35 cellular contexts compared by ENCODE assay signal in the genomic region with DNA sequence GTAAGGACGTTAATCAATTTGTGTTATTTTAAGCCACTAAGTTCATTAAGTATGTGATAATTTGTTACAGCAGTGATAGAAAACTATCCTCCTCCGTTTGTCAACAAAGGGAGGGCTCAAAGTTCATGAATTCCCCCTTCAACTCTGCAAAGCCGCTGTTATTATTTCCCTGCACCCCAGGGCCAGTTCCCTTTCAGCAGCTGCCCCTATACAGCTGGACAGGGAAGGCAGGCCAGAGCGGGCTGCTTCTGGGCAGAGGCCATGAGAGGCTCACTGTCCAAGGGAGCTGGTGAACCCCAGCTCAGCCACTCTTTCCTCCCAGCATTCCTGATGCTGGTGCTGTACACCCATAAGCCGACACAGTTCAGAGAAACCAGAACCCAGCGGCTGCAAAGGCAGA.
"Had no signal": no experiment of that assay in that cellular context is flagged by ENCODE, and none has a peak within 500 bp of the region (broad histone marks: within the 10 kb centered on the region; RNA-seq: fewer than 3 reads in every experiment).

No MANE protein-coding gene starts in this region.

- H3K27me3 ChIP-seq: cardiac muscle cell, Peyer's patch, SJSA1 had no signal

- H3K9me2 ChIP-seq: SK-N-SH had no signal

- H3K27ac Mint-ChIP-seq: activated CD4-positive, alpha-beta memory T cell treated with anti-CD3 and anti-CD28 coated beads, Interleukin-2, amount 10 ng/mL, durations not matched to agents 7 days and 5 days; activated CD8-positive, alpha-beta memory T cell treated with anti-CD3 and anti-CD28 coated beads, Interleukin-2, amount 10 ng/mL, durations not matched to agents 7 days and 5 days; activated naive CD4-positive, alpha-beta T cell treated with anti-CD3 and anti-CD28 coated beads, Interleukin-2, amount 10 ng/mL, durations not matched to agents 7 days and 5 days; activated naive CD8-positive, alpha-beta T cell; activated naive CD8-positive, alpha-beta T cell treated with anti-CD3 and anti-CD28 coated beads, Interleukin-2, amount 50 U/mL, for 24 hours; T-helper 1 cell treated with Interleukin-12 subunit alpha and Interleukin-12 subunit beta and Interleukin-4 antibody, amounts not matched to agents 30 μg/mL and 1 μg/mL, for 36 hours; T-helper 2 cell treated with Interferon-gamma antibody and Interleukin-4, amounts not matched to agents 5 μg/mL and 100 μg/mL, for 36 hours; WTC11 had no signal

- H3K4me2 ChIP-seq: SK-N-SH had no signal

- H3K4me1 ChIP-seq: Peyer's patch, SJSA1 had no signal

- FAIRE-seq: TTC549 had no signal

- H3K36me3 Mint-ChIP-seq: activated CD8-positive, alpha-beta memory T cell treated with anti-CD3 and anti-CD28 coated beads, Interleukin-2, amount 10 ng/mL, durations not matched to agents 7 days and 5 days; activated naive CD4-positive, alpha-beta T cell treated with anti-CD3 and anti-CD28 coated beads, Interleukin-2, amount 10 ng/mL, durations not matched to agents 7 days and 5 days; activated naive CD8-positive, alpha-beta T cell had no signal

- H3K9ac ChIP-seq: SK-N-SH had no signal

- H3K4me3 Mint-ChIP-seq: activated CD4-positive, alpha-beta memory T cell treated with anti-CD3 and anti-CD28 coated beads, Interleukin-2, amount 10 ng/mL, durations not matched to agents 7 days and 5 days; activated CD8-positive, alpha-beta memory T cell treated with anti-CD3 and anti-CD28 coated beads, Interleukin-2, amount 10 ng/mL, durations not matched to agents 7 days and 5 days; activated naive CD4-positive, alpha-beta T cell treated with anti-CD3 and anti-CD28 coated beads, Interleukin-2, amount 10 ng/mL, durations not matched to agents 7 days and 5 days; activated naive CD8-positive, alpha-beta T cell; activated naive CD8-positive, alpha-beta T cell treated with anti-CD3 and anti-CD28 coated beads, Interleukin-2, amount 50 U/mL, for 24 hours; central memory CD8-positive, alpha-beta T cell; T-helper 1 cell treated with Interleukin-12 subunit alpha and Interleukin-12 subunit beta and Interleukin-4 antibody, amounts not matched to agents 30 μg/mL and 1 μg/mL, for 36 hours; T-helper 2 cell treated with Interferon-gamma antibody and Interleukin-4, amounts not matched to agents 5 μg/mL and 100 μg/mL, for 36 hours; WTC11 had no signal

- H3K27me3 Mint-ChIP-seq: activated CD4-positive, alpha-beta memory T cell treated with anti-CD3 and anti-CD28 coated beads, Interleukin-2, amount 10 ng/mL, durations not matched to agents 7 days and 5 days; activated CD8-positive, alpha-beta memory T cell treated with anti-CD3 and anti-CD28 coated beads, Interleukin-2, amount 10 ng/mL, durations not matched to agents 7 days and 5 days; activated naive CD4-positive, alpha-beta T cell treated with anti-CD3 and anti-CD28 coated beads, Interleukin-2, amount 10 ng/mL, durations not matched to agents 7 days and 5 days; activated naive CD8-positive, alpha-beta T cell; activated naive CD8-positive, alpha-beta T cell treated with anti-CD3 and anti-CD28 coated beads, Interleukin-2, amount 50 U/mL, for 24 hours; central memory CD8-positive, alpha-beta T cell had no signal

- ATAC-seq: activated CD4-positive, CD25-positive, alpha-beta regulatory T cell treated with anti-CD3 and anti-CD28 coated beads, Interleukin-2, amount 50 U/mL, for 24 hours; activated CD8-positive, alpha-beta memory T cell treated with anti-CD3 and anti-CD28 coated beads, Interleukin-2, amount 10 ng/mL, durations not matched to agents 7 days and 5 days; activated naive CD8-positive, alpha-beta T cell treated with anti-CD3 and anti-CD28 coated beads, Interleukin-2, amount 50 U/mL, for 24 hours; WTC11 had no signal

- H3K9me3 Mint-ChIP-seq: activated CD4-positive, alpha-beta memory T cell treated with anti-CD3 and anti-CD28 coated beads, Interleukin-2, amount 10 ng/mL, durations not matched to agents 7 days and 5 days; activated naive CD4-positive, alpha-beta T cell treated with anti-CD3 and anti-CD28 coated beads, Interleukin-2, amount 10 ng/mL, durations not matched to agents 7 days and 5 days; T-helper 1 cell treated with Interleukin-12 subunit alpha and Interleukin-12 subunit beta and Interleukin-4 antibody, amounts not matched to agents 30 μg/mL and 1 μg/mL, for 36 hours had no signal

- H3K4me3 ChIP-seq: cardiac muscle cell, Peyer's patch, SJSA1 had no signal

- H3K9me3 ChIP-seq: Peyer's patch, SJSA1, SK-N-SH had no signal

- DNase-seq: activated CD4-positive, alpha-beta memory T cell treated with anti-CD3 and anti-CD28 coated beads, Interleukin-2, amount 10 ng/mL, durations not matched to agents 7 days and 5 days; activated CD4-positive, alpha-beta T cell treated with anti-CD3 and anti-CD28 coated beads for 4 hours; activated CD4-positive, alpha-beta T cell treated with anti-CD3 and anti-CD28 coated beads, Interleukin-2, amount 50 U/mL, for 1 hour; activated CD8-positive, alpha-beta memory T cell treated with anti-CD3 and anti-CD28 coated beads for 24 hours; activated CD8-positive, alpha-beta memory T cell treated with anti-CD3 and anti-CD28 coated beads, Interleukin-2, amount 10 ng/mL, durations not matched to agents 7 days and 5 days; activated CD8-positive, alpha-beta memory T cell treated with anti-CD3 and anti-CD28 coated beads, Interleukin-2, amount 50 U/mL, for 48 hours; activated effector memory CD4-positive, alpha-beta T cell treated with Interleukin-2 at 50 U/mL for 16 hours; activated naive CD4-positive, alpha-beta T cell treated with anti-CD3 and anti-CD28 coated beads, Interleukin-2, amount 10 ng/mL, durations not matched to agents 7 days and 5 days; activated naive CD8-positive, alpha-beta T cell treated with anti-CD3 and anti-CD28 coated beads, Interleukin-2, amount 50 U/mL, for 24 hours; activated T-cell treated with anti-CD3 and anti-CD28 coated beads, Interleukin-2, amount 50 U/mL, for 48 hours; amniotic stem cell; aorta; Karpas-422; KBM-7; NCI-H1105; NCI-H1417 treated with DMSO at 0.1 percent for 48 hours; NCI-H1694; NCI-H1930; NCI-H2081 treated with DMSO at 0.1 percent for 48 hours; NCI-H226; NCI-H446 treated with DMSO at 0.1 percent for 48 hours; NCI-H524 treated with DMSO at 0.1 percent for 48 hours; Peyer's patch; RPMI8226; SHP77 treated with DMSO at 0.1 percent for 48 hours; SK-N-SH had no signal

- H3K27ac ChIP-seq: cardiac muscle cell, Peyer's patch, SJSA1 had no signal

- H3K4me1 Mint-ChIP-seq: activated CD4-positive, alpha-beta memory T cell treated with anti-CD3 and anti-CD28 coated beads, Interleukin-2, amount 10 ng/mL, durations not matched to agents 7 days and 5 days; activated naive CD4-positive, alpha-beta T cell treated with anti-CD3 and anti-CD28 coated beads, Interleukin-2, amount 10 ng/mL, durations not matched to agents 7 days and 5 days; activated naive CD8-positive, alpha-beta T cell treated with anti-CD3 and anti-CD28 coated beads, Interleukin-2, amount 50 U/mL, for 24 hours; central memory CD8-positive, alpha-beta T cell had no signal

- H3K36me3 ChIP-seq: cardiac muscle cell, Peyer's patch, SJSA1 had no signal
